Comparison of ENCODE assay signal across 38 cellular contexts in the genomic region with DNA sequence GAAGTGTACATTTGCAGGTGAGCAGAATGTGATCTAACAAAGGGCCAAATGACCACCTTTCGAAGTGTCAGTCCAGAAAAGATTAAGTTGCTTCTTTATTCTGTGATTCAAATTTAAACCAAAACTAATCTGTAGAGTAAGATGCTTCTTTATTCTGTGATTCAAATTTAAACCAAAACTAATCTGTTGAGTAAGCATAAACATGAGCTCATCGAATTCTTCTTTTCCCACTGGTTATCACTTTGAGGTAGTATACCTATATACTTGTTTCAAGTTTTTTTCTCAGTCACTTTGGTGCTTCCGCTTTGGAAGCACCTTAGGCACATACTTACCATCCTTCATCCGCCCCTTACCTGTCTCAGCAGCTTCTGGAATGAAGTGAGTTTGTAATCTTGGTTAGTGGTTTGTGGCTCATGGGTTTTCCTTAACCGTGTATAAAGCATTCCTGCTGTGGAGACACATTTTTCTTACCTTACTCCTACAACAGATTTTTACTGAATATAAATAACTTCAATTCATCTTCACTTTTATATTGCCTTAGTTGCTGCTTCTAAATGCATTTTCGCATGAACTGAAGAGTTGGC. TPM values are rescaled to one million over a fixed set of nuclear protein-coding genes. Genes with fewer than 3 reads are reported as not detected.
DNase-seq lines count a peak whose midpoint lies in the region; ATAC-seq, FAIRE-seq and TF ChIP-seq lines count a peak whose summit lies in the region.
"Had no signal": no experiment of that assay in that cellular context is flagged by ENCODE, and none has a peak within 500 bp of the region (broad histone marks: within the 10 kb centered on the region; RNA-seq: fewer than 3 reads in every experiment).

No MANE protein-coding gene starts in this region.

- H3K36me3 ChIP-seq in K562 (ENCODE audit: control insufficient read depth, insufficient read depth, low read length): no peaks in the 10 kb centered on the region
- H3K36me3 ChIP-seq in smooth muscle cell (ENCODE audit: low read depth): no peaks in the 10 kb centered on the region
- H3K36me3 ChIP-seq: esophagus muscularis mucosa, heart right ventricle, SJCRH30, tibial nerve had no signal

- peak; percentile 55 for ATAC-seq in activated CD4-positive, alpha-beta T cell treated with anti-CD3 and anti-CD28 coated beads for 36 hours
- ATAC-seq in HG03565 (IDR thresholded peaks at IDR 0.05; ENCODE audit: unreplicated experiment): peak; percentile 42
- ATAC-seq in K562: no peak
- ATAC-seq: activated CD8-positive, alpha-beta T cell treated with anti-CD3 and anti-CD28 coated beads, Interleukin-2, amount 10 ng/mL, durations not matched to agents 7 days and 5 days; effector memory CD8-positive, alpha-beta T cell; heart right ventricle; sciatic nerve had no signal

- intact Hi-C loops in activated CD4-positive, alpha-beta T cell treated with anti-CD3 and anti-CD28 coated beads for 36 hours (cut with DNase I, micrococcal nuclease): no loop called here
- intact Hi-C loops in K562 (cut with micrococcal nuclease): no loop called here

- H3K4me1 ChIP-seq in K562 (replicated peaks in 1 of 2; ENCODE audit: control insufficient read depth in 2 of 2, insufficient read depth in 2 of 2, low read length in 2 of 2) (no peaks in the 10 kb centered on the region), smooth muscle cell (ENCODE audit: low read depth) (peaks cover 9% of the 10 kb centered on the region)
- H3K4me1 ChIP-seq: heart right ventricle, SJCRH30 had no signal

- no peaks in the 10 kb centered on the region for H3K9me1 ChIP-seq in K562 (ENCODE audit: control insufficient read depth, insufficient read depth, low read length)

- no peak overlapping the region for H3K27ac Mint-ChIP-seq in activated CD4-positive, alpha-beta T cell treated with anti-CD3 and anti-CD28 coated beads for 36 hours
- H3K27ac Mint-ChIP-seq: activated CD8-positive, alpha-beta T cell treated with anti-CD3 and anti-CD28 coated beads, Interleukin-2, amount 10 ng/mL, durations not matched to agents 7 days and 5 days; activated naive CD8-positive, alpha-beta T cell; effector memory CD8-positive, alpha-beta T cell; naive B cell had no signal

- H3K9me3 ChIP-seq in K562 (replicated peaks; ENCODE audit: control insufficient read depth, insufficient read depth, low read depth, low read length) (no peaks in the 10 kb centered on the region), smooth muscle cell (replicated peaks; ENCODE audit: low read depth) (no peaks in the 10 kb centered on the region)
- H3K9me3 ChIP-seq: Caco-2, esophagus muscularis mucosa, heart right ventricle, SJCRH30, tibial nerve had no signal

- H3K9ac ChIP-seq in K562 (ENCODE audit: insufficient read depth in 1 of 2, low read depth in 2 of 2, low read length in 2 of 2) (no peak overlapping the region), smooth muscle cell (ENCODE audit: low read depth) (no peak overlapping the region)

- TF ChIP-seq POLR2A in K562 (conservative IDR thresholded peaks at IDR 0.05): no peak

- in situ Hi-C loops in K562 (cut with MboI): no loop called here

- H3K4me3 ChIP-seq in K562 (no peak overlapping the region), smooth muscle cell (no peak overlapping the region), foreskin fibroblast (ENCODE audit: low read depth in 1 of 2, low read length in 2 of 2) (no peak overlapping the region)
- H3K4me3 ChIP-seq: coronary artery, esophagus muscularis mucosa, heart right ventricle, SJCRH30, tibial nerve had no signal

- no peak for TF ChIP-seq EP300 in K562 (IDR thresholded peaks at IDR 0.05; ENCODE audit: low read length)

- WGBS in K562 (ENCODE audit: insufficient coverage, low coverage, missing lambda C conversion rate): 3% methylated on average over 6 of the region's 6 CpGs
- 59% methylated on average over 6 of the region's 6 CpGs for WGBS in smooth muscle cell (ENCODE audit: low lambda C conversion rate)

- H3K27ac ChIP-seq in K562 (ENCODE audit: extremely low read depth, low read depth, low read length) (no peak overlapping the region), smooth muscle cell (ENCODE audit: low read depth) (peak overlapping the region; percentile 56)
- H3K27ac ChIP-seq: 22Rv1, C4-2B, coronary artery, esophagus muscularis mucosa, heart right ventricle, SJCRH30, tibial nerve had no signal

- CTCF ChIA-PET in activated CD4-positive, alpha-beta T cell treated with anti-CD3 and anti-CD28 coated beads for 36 hours (lab: Charles Lee): interaction anchor here (0.6 to 1.0 kb wide), 3 partner anchors 14 to 593 kb away, joined by 3 read pairs; no protein-coding TSS in a partner anchor
- CTCF ChIA-PET in K562 (lab: Yijun Ruan, JAX; ENCODE audit: low intra/inter-chr PET ratio): no interaction called here

- DNase-seq in activated CD4-positive, alpha-beta T cell treated with anti-CD3 and anti-CD28 coated beads for 36 hours: no peak
- DNase-seq in activated CD4-positive, alpha-beta T cell treated with anti-CD3 and anti-CD28 coated beads for 1 hour: no peak
- DNase-seq in K562 (ENCODE audit: extremely low read depth in 1 of 4, low spot score in 3 of 4) (no peak), smooth muscle cell (lab: John Stamatoyannopoulos, UW; ENCODE audit: unreplicated experiment) (no peak), foreskin fibroblast (no peak), glomerular visceral epithelial cell (ENCODE audit: extremely low spot score) (no peak), NCI-H524 treated with DMSO at 0.1 percent for 48 hours (lab: John Stamatoyannopoulos, UW) (no peak)
- DNase-seq: activated CD8-positive, alpha-beta T cell treated with anti-CD3 and anti-CD28 coated beads, Interleukin-2, amount 10 ng/mL, durations not matched to agents 7 days and 5 days; anterior cingulate cortex; Caco-2; caudate nucleus; DMS79; effector memory CD8-positive, alpha-beta T cell; foreskin melanocyte; H7; heart right ventricle; midbrain; naive B cell; NCI-H1048; NCI-H2107; NCI-H345; NCI-H82; RPMI8226; SJCRH30; stimulated activated CD4-positive, alpha-beta T cell treated with anti-CD3 and anti-CD28 coated beads, Interleukin-12 subunit alpha, Interleukin-12 subunit beta, amount 100 ng/mL, for 4 hours; stimulated activated CD4-positive, alpha-beta T cell treated with anti-CD3 and anti-CD28 coated beads, Interleukin-2, amount 100 ng/mL, for 48 hours; SW 1271 had no signal

- H3K4me3 Mint-ChIP-seq in activated CD4-positive, alpha-beta T cell treated with anti-CD3 and anti-CD28 coated beads for 36 hours: no peak overlapping the region
- H3K4me3 Mint-ChIP-seq: activated CD8-positive, alpha-beta T cell treated with anti-CD3 and anti-CD28 coated beads, Interleukin-2, amount 10 ng/mL, durations not matched to agents 7 days and 5 days; activated naive CD8-positive, alpha-beta T cell; effector memory CD8-positive, alpha-beta T cell; naive B cell had no signal

- no peaks in the 10 kb centered on the region for H3K36me3 Mint-ChIP-seq in activated CD4-positive, alpha-beta T cell treated with anti-CD3 and anti-CD28 coated beads for 36 hours (ENCODE audit: low read depth)
- H3K36me3 Mint-ChIP-seq: naive B cell had no signal

- peaks cover 0 to 6% of the 10 kb centered on the region in 2 experiments; a peak in 1 of 5 replicates for H3K27me3 ChIP-seq in K562 (ENCODE audit: control insufficient read depth in 2 of 2, insufficient read depth in 2 of 2, low read length in 2 of 2)
- H3K27me3 ChIP-seq in smooth muscle cell (ENCODE audit: low read depth): no peaks in the 10 kb centered on the region
- H3K27me3 ChIP-seq: esophagus muscularis mucosa, heart right ventricle, SJCRH30, tibial nerve had no signal

- H3K79me2 ChIP-seq in K562 (ENCODE audit: control insufficient read depth, insufficient read depth, low read length) (no peaks in the 10 kb centered on the region), smooth muscle cell (ENCODE audit: low read depth) (no peaks in the 10 kb centered on the region)

- FAIRE-seq in K562 (lab: Jason Lieb, UNC): no peak

- no peak overlapping the region for H2AFZ ChIP-seq in K562 (ENCODE audit: low read depth, low read length)
- H2AFZ ChIP-seq in smooth muscle cell (ENCODE audit: low read depth): no peak overlapping the region

- H4K20me1 ChIP-seq in K562 (replicated peaks; ENCODE audit: control insufficient read depth, insufficient read depth, low read length): no peaks in the 10 kb centered on the region
- H4K20me1 ChIP-seq in smooth muscle cell (ENCODE audit: low read depth): no peaks in the 10 kb centered on the region

- no peaks in the 10 kb centered on the region for H3F3A ChIP-seq in smooth muscle cell (ENCODE audit: low read depth)

- POLR2A ChIA-PET in activated CD4-positive, alpha-beta T cell treated with anti-CD3 and anti-CD28 coated beads for 36 hours (lab: Charles Lee): interaction anchor here (0.6 kb wide), 1 partner anchor 14 kb away, joined by 3 read pairs; no protein-coding TSS in a partner anchor
- POLR2A ChIA-PET in K562 (lab: Yijun Ruan, JAX): no interaction called here

- H3K4me1 Mint-ChIP-seq in activated CD4-positive, alpha-beta T cell treated with anti-CD3 and anti-CD28 coated beads for 36 hours: peaks cover 3% of the 10 kb centered on the region
- H3K4me1 Mint-ChIP-seq: naive B cell had no signal

- peaks cover 5% of the 10 kb centered on the region for H3K27me3 Mint-ChIP-seq in activated CD4-positive, alpha-beta T cell treated with anti-CD3 and anti-CD28 coated beads for 36 hours
- H3K27me3 Mint-ChIP-seq: activated naive CD8-positive, alpha-beta T cell had no signal

- TF ChIP-seq RAD21 in K562 (CRISPR knock-in tag; conservative IDR thresholded peaks at IDR 0.05 in 1 of 2, IDR thresholded peaks at IDR 0.05 in 1 of 2): no peak

- no peaks in the 10 kb centered on the region for H3K9me3 Mint-ChIP-seq in activated CD4-positive, alpha-beta T cell treated with anti-CD3 and anti-CD28 coated beads for 36 hours (ENCODE audit: low read depth)
- H3K9me3 Mint-ChIP-seq: effector memory CD8-positive, alpha-beta T cell; naive B cell had no signal

- BruUV-seq in K562 (replicated peaks; lab: Mats Ljungman, UMichigan): no TSS peak

- H3K4me2 ChIP-seq in K562 (ENCODE audit: insufficient read depth, low read length): no peak overlapping the region
- H3K4me2 ChIP-seq in smooth muscle cell: peak overlapping the region; percentile 31

- TF ChIP-seq CTCF in K562 (IDR thresholded peaks at IDR 0.05 in 2 of 3, conservative IDR thresholded peaks at IDR 0.05 in 1 of 3; ENCODE audit: insufficient read depth in 2 of 3, low read depth in 1 of 3, low read length in 3 of 3): no peak
- TF ChIP-seq CTCF in smooth muscle cell (IDR thresholded peaks at IDR 0.05; ENCODE audit: borderline replicate concordance, insufficient read depth, poor library complexity, severe bottlenecking): no peak
- TF ChIP-seq CTCF in foreskin fibroblast (IDR thresholded peaks at IDR 0.05; ENCODE audit: low read depth, low read length): no peak

RNA-seq across cellular contexts. Expression of a gene that starts 40.7 kb away (rescaled TPM):
- total RNA-seq in activated CD4-positive, alpha-beta T cell treated with anti-CD3 and anti-CD28 coated beads for 36 hours: not detected
- not detected in 2 replicates for total RNA-seq in K562 (2011; cell fraction: chromatin; rRNA removed; ENCODE audit: low replicate concordance)
- not detected in 2 replicates for total RNA-seq in K562 (2011; cell fraction: nucleolus; rRNA removed)
- not detected in 2 replicates for total RNA-seq in K562 (2011; cell fraction: nucleoplasm; rRNA removed)
- total RNA-seq in K562 (2014; rRNA removed): not detected in 2 replicates
- total RNA-seq in K562 (2014; rRNA removed; fragmentation: Illumina TruSeq; extraction: Trizol): not detected in 2 replicates
- not detected in 2 replicates for total RNA-seq in K562 (2015; rRNA removed; fragmentation: Illumina TruSeq; extraction: Trizol)
- not detected in 2 replicates for total RNA-seq in K562 (2021)
- not detected in 2 replicates for polyA plus RNA-seq in K562 (2011; rRNA removed)
- polyA plus RNA-seq in K562 (2011; cell fraction: cytosol; rRNA removed): not detected in 2 replicates
- polyA plus RNA-seq in K562 (2011; cell fraction: nucleus; rRNA removed): not detected in 2 replicates
- not detected in 2 replicates for polyA plus RNA-seq in K562 (2012)
- polyA plus RNA-seq in K562 (2014; fragmentation: Illumina TruSeq; extraction: Trizol): not detected in 2 replicates
- polyA plus RNA-seq in K562 (2014; fragmentation: Nextera tagmentation; extraction: Ambion mirVana): not detected
- polyA plus RNA-seq in K562 (2014; rRNA removed): not detected in 2 replicates
- polyA minus RNA-seq in K562 (2011; rRNA and poly(A)+ RNA removed): not detected in 2 replicates
- not detected in 2 replicates for polyA minus RNA-seq in K562 (2011; cell fraction: cytosol; rRNA and poly(A)+ RNA removed)
- not detected in 2 replicates for polyA minus RNA-seq in K562 (2011; cell fraction: nucleus; rRNA and poly(A)+ RNA removed)
- not detected in 2 replicates for total RNA-seq in smooth muscle cell
- polyA plus RNA-seq in smooth muscle cell: 0.14 TPM in 1 of 2 replicates, not detected in the other
- total RNA-seq: activated CD8-positive, alpha-beta T cell treated with anti-CD3 and anti-CD28 coated beads, Interleukin-2, amount 10 ng/mL, durations not matched to agents 7 days and 5 days; Caco-2; esophagus muscularis mucosa; H7; heart right ventricle; kidney epithelial cell; lower leg skin; posterior vena cava; sciatic nerve; SJCRH30; tibial nerve had no signal
- polyA plus RNA-seq: heart right ventricle had no signal
